In the genomic region with DNA sequence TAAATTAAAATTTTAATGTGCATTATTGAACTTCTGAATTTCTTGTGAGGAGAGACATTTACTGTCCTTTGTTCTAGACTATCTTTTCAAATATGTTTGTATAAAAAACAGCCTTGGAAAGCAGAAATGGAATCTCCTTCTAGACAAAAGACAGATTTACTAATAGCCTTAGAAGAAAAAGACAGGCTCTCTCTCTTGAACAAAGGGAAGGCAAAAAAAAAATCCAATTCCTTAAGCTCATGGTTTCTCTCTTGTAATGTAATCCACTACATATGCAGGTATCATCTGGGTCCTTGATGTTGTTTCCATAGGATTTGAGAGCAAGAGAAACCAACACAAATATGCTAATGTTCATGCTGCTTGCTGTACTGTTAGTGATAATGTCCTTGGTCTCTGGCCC, we compare ENCODE assay signal across 37 cellular contexts.
"Had no signal": no experiment of that assay in that cellular context is flagged by ENCODE, and none has a peak within 500 bp of the region (broad histone marks: within the 10 kb centered on the region; RNA-seq: fewer than 3 reads in every experiment).

No MANE protein-coding gene starts in this region.

- H3K9me3 Mint-ChIP-seq: activated CD4-positive, alpha-beta memory T cell treated with anti-CD3 and anti-CD28 coated beads for 36 hours; activated CD4-positive, alpha-beta T cell treated with anti-CD3 and anti-CD28 coated beads, Interleukin-2, amount 10 ng/mL, durations not matched to agents 7 days and 5 days; activated naive CD4-positive, alpha-beta T cell treated with anti-CD3 and anti-CD28 coated beads, Interleukin-2, amount 10 ng/mL, durations not matched to agents 7 days and 5 days; activated naive CD8-positive, alpha-beta T cell treated with anti-CD3 and anti-CD28 coated beads, Interleukin-2, amount 50 U/mL, for 24 hours; activated T-cell treated with anti-CD3 and anti-CD28 coated beads, Interleukin-2, amount 50 U/mL, for 4 hours; T-helper 1 cell treated with Interleukin-12 subunit alpha and Interleukin-12 subunit beta and Interleukin-4 antibody, amounts not matched to agents 30 μg/mL and 1 μg/mL, for 36 hours; T-helper 2 cell treated with Interferon-gamma antibody and Interleukin-4, amounts not matched to agents 5 μg/mL and 100 μg/mL, for 36 hours; WTC11 had no signal

- H3K27me3 Mint-ChIP-seq: activated CD4-positive, alpha-beta memory T cell treated with anti-CD3 and anti-CD28 coated beads for 36 hours; activated CD4-positive, alpha-beta T cell treated with anti-CD3 and anti-CD28 coated beads for 36 hours; activated CD4-positive, alpha-beta T cell treated with anti-CD3 and anti-CD28 coated beads, Interleukin-2, amount 10 ng/mL, durations not matched to agents 7 days and 5 days; activated naive CD4-positive, alpha-beta T cell treated with anti-CD3 and anti-CD28 coated beads, Interleukin-2, amount 10 ng/mL, durations not matched to agents 7 days and 5 days; activated naive CD8-positive, alpha-beta T cell; activated naive CD8-positive, alpha-beta T cell treated with anti-CD3 and anti-CD28 coated beads, Interleukin-2, amount 50 U/mL, for 24 hours; brain had no signal

- ATAC-seq: activated CD4-positive, alpha-beta T cell treated with anti-CD3 and anti-CD28 coated beads for 36 hours; activated CD4-positive, CD25-positive, alpha-beta regulatory T cell treated with anti-CD3 and anti-CD28 coated beads, Interleukin-2, amount 50 U/mL, for 24 hours; activated naive CD8-positive, alpha-beta T cell treated with anti-CD3 and anti-CD28 coated beads, Interleukin-2, amount 50 U/mL, for 24 hours; activated T-cell treated with anti-CD3 and anti-CD28 coated beads, Interleukin-2, amount 50 U/mL, for 4 hours; PC-3; WTC11 had no signal

- H3K9me2 ChIP-seq: SK-N-SH had no signal

- H3K4me2 ChIP-seq: KMS-11, SK-N-SH had no signal

- H3K36me3 ChIP-seq: Peyer's patch, SJSA1 had no signal

- H3K27ac ChIP-seq: KMS-11, Peyer's patch, SJSA1 had no signal

- H3K4me3 Mint-ChIP-seq: activated CD4-positive, alpha-beta memory T cell treated with anti-CD3 and anti-CD28 coated beads for 36 hours; activated CD4-positive, alpha-beta T cell treated with anti-CD3 and anti-CD28 coated beads for 36 hours; activated CD4-positive, alpha-beta T cell treated with anti-CD3 and anti-CD28 coated beads, Interleukin-2, amount 10 ng/mL, durations not matched to agents 7 days and 5 days; activated naive CD4-positive, alpha-beta T cell treated with anti-CD3 and anti-CD28 coated beads, Interleukin-2, amount 10 ng/mL, durations not matched to agents 7 days and 5 days; activated naive CD8-positive, alpha-beta T cell; activated naive CD8-positive, alpha-beta T cell treated with anti-CD3 and anti-CD28 coated beads, Interleukin-2, amount 50 U/mL, for 24 hours; activated T-cell treated with anti-CD3 and anti-CD28 coated beads, Interleukin-2, amount 50 U/mL, for 4 hours; brain; T-helper 1 cell treated with Interleukin-12 subunit alpha and Interleukin-12 subunit beta and Interleukin-4 antibody, amounts not matched to agents 30 μg/mL and 1 μg/mL, for 36 hours; T-helper 2 cell treated with Interferon-gamma antibody and Interleukin-4, amounts not matched to agents 5 μg/mL and 100 μg/mL, for 36 hours; WTC11 had no signal

- H3K36me3 Mint-ChIP-seq: activated naive CD4-positive, alpha-beta T cell treated with anti-CD3 and anti-CD28 coated beads, Interleukin-2, amount 10 ng/mL, durations not matched to agents 7 days and 5 days had no signal

- H3K4me1 ChIP-seq: Peyer's patch, SJSA1 had no signal

- H3K4me1 Mint-ChIP-seq: activated CD4-positive, alpha-beta T cell treated with anti-CD3 and anti-CD28 coated beads for 36 hours; activated CD4-positive, alpha-beta T cell treated with anti-CD3 and anti-CD28 coated beads, Interleukin-2, amount 10 ng/mL, durations not matched to agents 7 days and 5 days; activated naive CD4-positive, alpha-beta T cell treated with anti-CD3 and anti-CD28 coated beads, Interleukin-2, amount 10 ng/mL, durations not matched to agents 7 days and 5 days; activated naive CD8-positive, alpha-beta T cell treated with anti-CD3 and anti-CD28 coated beads, Interleukin-2, amount 50 U/mL, for 24 hours had no signal

- H3K4me3 ChIP-seq: Peyer's patch, SJSA1 had no signal

- H3K9ac ChIP-seq: KMS-11, SK-N-SH had no signal

- H3K27me3 ChIP-seq: Peyer's patch, SJSA1 had no signal

- H3K27ac Mint-ChIP-seq: activated CD4-positive, alpha-beta memory T cell treated with anti-CD3 and anti-CD28 coated beads for 36 hours; activated CD4-positive, alpha-beta T cell treated with anti-CD3 and anti-CD28 coated beads for 36 hours; activated CD4-positive, alpha-beta T cell treated with anti-CD3 and anti-CD28 coated beads, Interleukin-2, amount 10 ng/mL, durations not matched to agents 7 days and 5 days; activated naive CD4-positive, alpha-beta T cell treated with anti-CD3 and anti-CD28 coated beads, Interleukin-2, amount 10 ng/mL, durations not matched to agents 7 days and 5 days; activated naive CD8-positive, alpha-beta T cell; activated naive CD8-positive, alpha-beta T cell treated with anti-CD3 and anti-CD28 coated beads, Interleukin-2, amount 50 U/mL, for 24 hours; T-helper 1 cell treated with Interleukin-12 subunit alpha and Interleukin-12 subunit beta and Interleukin-4 antibody, amounts not matched to agents 30 μg/mL and 1 μg/mL, for 36 hours; T-helper 2 cell treated with Interferon-gamma antibody and Interleukin-4, amounts not matched to agents 5 μg/mL and 100 μg/mL, for 36 hours; WTC11 had no signal

- DNase-seq: activated CD4-positive, alpha-beta memory T cell treated with anti-CD3 and anti-CD28 coated beads for 36 hours; activated CD4-positive, alpha-beta T cell treated with anti-CD3 and anti-CD28 coated beads for 36 hours; activated CD4-positive, alpha-beta T cell treated with anti-CD3 and anti-CD28 coated beads, Interleukin-2, amount 10 ng/mL, durations not matched to agents 7 days and 5 days; activated CD8-positive, alpha-beta memory T cell treated with anti-CD3 and anti-CD28 coated beads, Interleukin-2, amount 50 U/mL, for 4 hours; activated effector memory CD4-positive, alpha-beta T cell treated with Interleukin-2 at 50 U/mL for 16 hours; activated naive CD4-positive, alpha-beta T cell treated with anti-CD3 and anti-CD28 coated beads, Interleukin-2, amount 10 ng/mL, durations not matched to agents 7 days and 5 days; activated naive CD8-positive, alpha-beta T cell treated with anti-CD3 and anti-CD28 coated beads, Interleukin-2, amount 50 U/mL, for 24 hours; activated T-cell treated with anti-CD3 and anti-CD28 coated beads for 4 hours; activated T-cell treated with anti-CD3 and anti-CD28 coated beads, Interleukin-2, amount 50 U/mL, for 4 hours; anterior cingulate cortex; caudate nucleus; cerebellar nuclear complex; MM.1S; MV-4-11; NCI-H1092; NCI-H1436 treated with DMSO at 0.1 percent for 48 hours; NCI-H1694 treated with DMSO at 0.1 percent for 48 hours; NCI-H2029; NCI-H2171 treated with DMSO at 0.1 percent for 48 hours; NCI-H2227 treated with DMSO at 0.1 percent for 48 hours; NCI-H446; NCI-H510A treated with DMSO at 0.1 percent for 48 hours; NCI-H526 treated with DMSO at 0.1 percent for 48 hours; NCI-H774; PC-3; Peyer's patch; RPMI8226; SHP77 treated with DMSO at 0.1 percent for 48 hours; SK-N-SH had no signal

- H3K9me3 ChIP-seq: Peyer's patch, SJSA1, SK-N-SH had no signal
